ENCODE assay signal across 24 cellular contexts in genomic region chr1:6667139-6667538, GRCh38. TPM values are rescaled to one million over a fixed set of nuclear protein-coding genes. Genes with fewer than 3 reads are reported as not detected.
DNase-seq lines count a peak whose midpoint lies in the region; ATAC-seq, FAIRE-seq and TF ChIP-seq lines count a peak whose summit lies in the region.
"Had no signal": no experiment of that assay in that cellular context is flagged by ENCODE, and none has a peak within 500 bp of the region (broad histone marks: within the 10 kb centered on the region; RNA-seq: fewer than 3 reads in every experiment).

No MANE protein-coding gene starts in this region.

- no peaks in the 10 kb centered on the region for H3K9me2 ChIP-seq in PC-9 (ENCODE audit: insufficient read depth)

- no peak for FAIRE-seq in K562 (lab: Jason Lieb, UNC)
- FAIRE-seq: GM12891, H1, HTR-8/SVneo had no signal

- H2AFZ ChIP-seq in K562 (ENCODE audit: low read depth, low read length) (no peak overlapping the region), PC-9 (no peak overlapping the region)

- no peak for TF ChIP-seq CTCF in K562 (IDR thresholded peaks at IDR 0.05 in 2 of 3, conservative IDR thresholded peaks at IDR 0.05 in 1 of 3; ENCODE audit: insufficient read depth in 2 of 3, low read depth in 1 of 3, low read length in 3 of 3)
- TF ChIP-seq CTCF in right atrium auricular region (IDR thresholded peaks at IDR 0.05) = no peak
- no peak for TF ChIP-seq CTCF in PC-9 (conservative IDR thresholded peaks at IDR 0.05)

- in situ Hi-C loops in K562 (cut with MboI) = no loop called here

- no peaks in the 10 kb centered on the region for H3K27me3 Mint-ChIP-seq in activated CD4-positive, alpha-beta T cell treated with anti-CD3 and anti-CD28 coated beads, Interleukin-2, amount 10 ng/mL, durations not matched to agents 24 days and 14 days
- H3K27me3 Mint-ChIP-seq: IgD-negative memory B cell had no signal

- POLR2A ChIA-PET in K562 (lab: Yijun Ruan, JAX) (interaction anchor here (0.5 to 1.9 kb wide), 7 partner anchors 14 to 336 kb away, joined by 3 to 7 read pairs (median 3); no protein-coding TSS in a partner anchor), PC-9 (lab: Charles Lee; ENCODE audit: unreplicated experiment) (interaction anchor here (0.7 kb wide), 1 partner anchor 13 kb away, joined by 3 read pairs; no protein-coding TSS in a partner anchor)

- peaks cover 21% of the 10 kb centered on the region for H3K79me2 ChIP-seq in K562 (ENCODE audit: control insufficient read depth, insufficient read depth, low read length)
- no peaks in the 10 kb centered on the region for H3K79me2 ChIP-seq in PC-9 (ENCODE audit: low read depth)

- peaks cover 0 to 6% of the 10 kb centered on the region in 2 experiments; a peak in 3 of 5 replicates for H3K4me1 ChIP-seq in K562 (replicated peaks in 1 of 2; ENCODE audit: control insufficient read depth in 2 of 2, insufficient read depth in 2 of 2, low read length in 2 of 2)
- H3K4me1 ChIP-seq in right atrium auricular region = peaks cover 0 to 16% of the 10 kb centered on the region in 2 donors
- no peaks in the 10 kb centered on the region for H3K4me1 ChIP-seq in PC-9 (replicated peaks; ENCODE audit: insufficient read depth)

- DNase-seq in K562 (ENCODE audit: extremely low read depth in 1 of 4, low spot score in 3 of 4) = no peak
- no peak for DNase-seq in Right ventricle myocardium superior
- no peak for DNase-seq in right atrium auricular region (ENCODE audit: low spot score)
- DNase-seq in NCI-H510A treated with DMSO at 0.1 percent for 48 hours (lab: John Stamatoyannopoulos, UW) = no peak
- DNase-seq in NK-92 (lab: John Stamatoyannopoulos, UW; ENCODE audit: unreplicated experiment) = no peak
- DNase-seq in activated CD4-positive, alpha-beta T cell treated with anti-CD3 and anti-CD28 coated beads, Interleukin-2, amount 10 ng/mL, durations not matched to agents 24 days and 14 days = no peak
- no peak for DNase-seq in PC-9
- DNase-seq: ACHN; C1 segment of cervical spinal cord; CD8-positive, alpha-beta T cell; DMS153; Karpas-422; MV-4-11; NCI-H1694 treated with DMSO at 0.1 percent for 48 hours; NCI-H2081 treated with DMSO at 0.1 percent for 48 hours; NCI-H2171 treated with DMSO at 0.1 percent for 48 hours; NCI-H526; OCI-M1; SHP77 had no signal

- no peak for TF ChIP-seq EP300 in K562 (IDR thresholded peaks at IDR 0.05; ENCODE audit: low read length)

- H3K9me3 Mint-ChIP-seq in activated CD4-positive, alpha-beta T cell treated with anti-CD3 and anti-CD28 coated beads, Interleukin-2, amount 10 ng/mL, durations not matched to agents 24 days and 14 days = no peaks in the 10 kb centered on the region
- H3K9me3 Mint-ChIP-seq: CD8-positive, alpha-beta T cell; IgD-negative memory B cell had no signal

- H3K4me3 ChIP-seq in K562 (no peak overlapping the region), right atrium auricular region (no peak overlapping the region), PC-9 (no peak overlapping the region)

- WGBS in K562 (ENCODE audit: insufficient coverage, low coverage, missing lambda C conversion rate) = 99% methylated on average over 6 of the region's 6 CpGs

- H3K27me3 ChIP-seq in K562 (ENCODE audit: control insufficient read depth in 2 of 2, insufficient read depth in 2 of 2, low read length in 2 of 2) (no peaks in the 10 kb centered on the region), right atrium auricular region (no peaks in the 10 kb centered on the region), PC-9 (ENCODE audit: insufficient read depth, low read depth) (no peaks in the 10 kb centered on the region)

- CTCF ChIA-PET in K562 (lab: Yijun Ruan, JAX; ENCODE audit: low intra/inter-chr PET ratio) = no interaction called here
- CTCF ChIA-PET in PC-9 (lab: Charles Lee) = no interaction called here

- H3K9ac ChIP-seq in K562 (ENCODE audit: insufficient read depth in 1 of 2, low read depth in 2 of 2, low read length in 2 of 2) = peak overlapping the region in 1 of 2 experiments; percentile 79; a peak in 2 of 4 replicates

- no peak for TF ChIP-seq RAD21 in K562 (CRISPR knock-in tag; conservative IDR thresholded peaks at IDR 0.05 in 1 of 2, IDR thresholded peaks at IDR 0.05 in 1 of 2)

- peak overlapping the region; percentile 25; the same call in 1 of the 3 replicates for H3K27ac ChIP-seq in K562 (ENCODE audit: extremely low read depth, low read depth, low read length)
- H3K27ac ChIP-seq in right atrium auricular region = peak overlapping the region; percentile 66 to 74
- H3K27ac ChIP-seq in PC-9 = no peak overlapping the region

- no peaks in the 10 kb centered on the region for H3K4me1 Mint-ChIP-seq in activated CD4-positive, alpha-beta T cell treated with anti-CD3 and anti-CD28 coated beads, Interleukin-2, amount 10 ng/mL, durations not matched to agents 24 days and 14 days
- H3K4me1 Mint-ChIP-seq: IgD-negative memory B cell had no signal

- no peak overlapping the region for H3K27ac Mint-ChIP-seq in activated CD4-positive, alpha-beta T cell treated with anti-CD3 and anti-CD28 coated beads, Interleukin-2, amount 10 ng/mL, durations not matched to agents 24 days and 14 days
- H3K27ac Mint-ChIP-seq: CD8-positive, alpha-beta T cell had no signal

- no peaks in the 10 kb centered on the region; the same call in 1 of the 2 replicates for H4K20me1 ChIP-seq in K562 (replicated peaks; ENCODE audit: control insufficient read depth, insufficient read depth, low read length)
- H4K20me1 ChIP-seq in PC-9 (ENCODE audit: insufficient read depth) = no peaks in the 10 kb centered on the region

- H3K4me2 ChIP-seq in K562 (ENCODE audit: insufficient read depth, low read length) (peak overlapping the region; percentile 38; the same call in 1 of the 2 replicates), PC-9 (no peak overlapping the region)

- intact Hi-C loops in K562 (cut with micrococcal nuclease) (no loop called here), Right ventricle myocardium superior (cut with DNase I) (no loop called here), PC-9 (cut with micrococcal nuclease; ENCODE audit: unreplicated experiment) (no loop called here)
- intact Hi-C loops in activated CD4-positive, alpha-beta T cell treated with anti-CD3 and anti-CD28 coated beads, Interleukin-2, amount 10 ng/mL, durations not matched to agents 24 days and 14 days (cut with micrococcal nuclease) = no loop called here

- TF ChIP-seq POLR2A in K562 (conservative IDR thresholded peaks at IDR 0.05) = no peak

- H3K36me3 Mint-ChIP-seq in activated CD4-positive, alpha-beta T cell treated with anti-CD3 and anti-CD28 coated beads, Interleukin-2, amount 10 ng/mL, durations not matched to agents 24 days and 14 days (ENCODE audit: low read depth) = peaks cover 14% of the 10 kb centered on the region

- H3K36me3 ChIP-seq in K562 (ENCODE audit: control insufficient read depth, insufficient read depth, low read length) (peaks cover 82% of the 10 kb centered on the region), right atrium auricular region (peaks cover 11% of the 10 kb centered on the region), PC-9 (ENCODE audit: low read depth) (no peaks in the 10 kb centered on the region)

- H3K4me3 Mint-ChIP-seq in activated CD4-positive, alpha-beta T cell treated with anti-CD3 and anti-CD28 coated beads, Interleukin-2, amount 10 ng/mL, durations not matched to agents 24 days and 14 days = no peak overlapping the region
- H3K4me3 Mint-ChIP-seq: CD8-positive, alpha-beta T cell; IgD-negative memory B cell had no signal

- no peaks in the 10 kb centered on the region for H3F3A ChIP-seq in PC-9 (ENCODE audit: insufficient read depth, low read depth)

- H3K9me3 ChIP-seq in K562 (replicated peaks; ENCODE audit: control insufficient read depth, insufficient read depth, low read depth, low read length) (no peaks in the 10 kb centered on the region), right atrium auricular region (no peaks in the 10 kb centered on the region), PC-9 (ENCODE audit: insufficient read depth, low read depth) (no peaks in the 10 kb centered on the region)

- ATAC-seq in K562 (no peak), Right ventricle myocardium superior (ENCODE audit: poor library complexity) (peak; percentile 84)
- ATAC-seq: CD8-positive, alpha-beta T cell; HCT116 had no signal

- no peaks in the 10 kb centered on the region for H3K9me1 ChIP-seq in K562 (ENCODE audit: control insufficient read depth, insufficient read depth, low read length)

- BruUV-seq in K562 (replicated peaks; lab: Mats Ljungman, UMichigan) (no TSS peak), PC-9 (replicated peaks; lab: Mats Ljungman, UMichigan) (no TSS peak)

RNA-seq across cellular contexts. Expression of gene DNAJC11, which starts 34.5 kb away (rescaled TPM):
- 233 and 279 TPM in 2 replicates for total RNA-seq in K562 (2011; cell fraction: chromatin; rRNA removed; ENCODE audit: low replicate concordance)
- 86.2 and 87.8 TPM in 2 replicates for total RNA-seq in K562 (2011; cell fraction: nucleolus; rRNA removed)
- total RNA-seq in K562 (2011; cell fraction: nucleoplasm; rRNA removed) = 111 and 125 TPM in 2 replicates
- total RNA-seq in K562 (2014; rRNA removed) = 67.5 and 87.3 TPM in 2 replicates
- 78.9 and 86.4 TPM in 2 replicates for total RNA-seq in K562 (2014; rRNA removed; fragmentation: Illumina TruSeq; extraction: Trizol)
- total RNA-seq in K562 (2015; rRNA removed; fragmentation: Illumina TruSeq; extraction: Trizol) = 76.6 and 81.4 TPM in 2 replicates
- total RNA-seq in K562 (2021) = 115 and 121 TPM in 2 replicates
- polyA plus RNA-seq in K562 (2011; rRNA removed) = 42.2 and 52.7 TPM in 2 replicates
- 36.5 and 45.3 TPM in 2 replicates for polyA plus RNA-seq in K562 (2011; cell fraction: cytosol; rRNA removed)
- 123 and 138 TPM in 2 replicates for polyA plus RNA-seq in K562 (2011; cell fraction: nucleus; rRNA removed)
- polyA plus RNA-seq in K562 (2012) = 48.9 and 134 TPM in 2 replicates
- polyA plus RNA-seq in K562 (2014; fragmentation: Illumina TruSeq; extraction: Trizol) = 109 and 123 TPM in 2 replicates
- 10 to 100 TPM; 14.1 to 23.2 TPM for polyA plus RNA-seq in K562 (2014; fragmentation: Nextera tagmentation; extraction: Ambion mirVana)
- 79.0 and 81.4 TPM in 2 replicates for polyA plus RNA-seq in K562 (2014; rRNA removed)
- polyA minus RNA-seq in K562 (2011; rRNA and poly(A)+ RNA removed) = 62.9 and 63.5 TPM in 2 replicates
- 33.0 and 35.0 TPM in 2 replicates for polyA minus RNA-seq in K562 (2011; cell fraction: cytosol; rRNA and poly(A)+ RNA removed)
- polyA minus RNA-seq in K562 (2011; cell fraction: nucleus; rRNA and poly(A)+ RNA removed) = 33.3 and 61.1 TPM in 2 replicates
- total RNA-seq in Right ventricle myocardium superior = 74.0 TPM
- total RNA-seq in right atrium auricular region = 10 to 100 TPM; 25.3 to 48.0 TPM
- 87.6 and 92.5 TPM in 2 replicates for total RNA-seq in activated CD4-positive, alpha-beta T cell treated with anti-CD3 and anti-CD28 coated beads, Interleukin-2, amount 10 ng/mL, durations not matched to agents 24 days and 14 days
- total RNA-seq in PC-9 (2021) = 49.2 and 52.8 TPM in 2 replicates

RNA-seq across cellular contexts. Expression of gene THAP3, which starts 42.5 kb away (rescaled TPM):
- total RNA-seq in K562 (2011; cell fraction: chromatin; rRNA removed; ENCODE audit: low replicate concordance) = 24.8 and 79.9 TPM in 2 replicates
- total RNA-seq in K562 (2011; cell fraction: nucleolus; rRNA removed) = 69.4 and 79.1 TPM in 2 replicates
- 43.9 and 44.6 TPM in 2 replicates for total RNA-seq in K562 (2011; cell fraction: nucleoplasm; rRNA removed)
- 31.2 and 37.6 TPM in 2 replicates for total RNA-seq in K562 (2014; rRNA removed)
- 7.4 and 9.5 TPM in 2 replicates for total RNA-seq in K562 (2014; rRNA removed; fragmentation: Illumina TruSeq; extraction: Trizol)
- total RNA-seq in K562 (2015; rRNA removed; fragmentation: Illumina TruSeq; extraction: Trizol) = 23.3 and 24.4 TPM in 2 replicates
- total RNA-seq in K562 (2021) = 18.2 and 22.1 TPM in 2 replicates
- 12.7 and 18.9 TPM in 2 replicates for polyA plus RNA-seq in K562 (2011; rRNA removed)
- 16.2 and 22.5 TPM in 2 replicates for polyA plus RNA-seq in K562 (2011; cell fraction: cytosol; rRNA removed)
- 26.7 and 33.4 TPM in 2 replicates for polyA plus RNA-seq in K562 (2011; cell fraction: nucleus; rRNA removed)
- 15.1 and 24.7 TPM in 2 replicates for polyA plus RNA-seq in K562 (2012)
- 20.0 and 23.0 TPM in 2 replicates for polyA plus RNA-seq in K562 (2014; fragmentation: Illumina TruSeq; extraction: Trizol)
- 1 to 10 TPM; 1.9 to 7.0 TPM for polyA plus RNA-seq in K562 (2014; fragmentation: Nextera tagmentation; extraction: Ambion mirVana)
- 28.1 and 29.3 TPM in 2 replicates for polyA plus RNA-seq in K562 (2014; rRNA removed)
- polyA minus RNA-seq in K562 (2011; rRNA and poly(A)+ RNA removed) = 9.4 and 10.5 TPM in 2 replicates
- polyA minus RNA-seq in K562 (2011; cell fraction: cytosol; rRNA and poly(A)+ RNA removed) = 8.3 and 12.0 TPM in 2 replicates
- 15.3 and 21.4 TPM in 2 replicates for polyA minus RNA-seq in K562 (2011; cell fraction: nucleus; rRNA and poly(A)+ RNA removed)
- 11.5 TPM for total RNA-seq in Right ventricle myocardium superior
- 10 to 100 TPM; 14.6 to 21.4 TPM for total RNA-seq in right atrium auricular region
- total RNA-seq in activated CD4-positive, alpha-beta T cell treated with anti-CD3 and anti-CD28 coated beads, Interleukin-2, amount 10 ng/mL, durations not matched to agents 24 days and 14 days = 19.5 and 24.6 TPM in 2 replicates
- total RNA-seq in PC-9 (2021) = 14.6 and 18.7 TPM in 2 replicates

RNA-seq across cellular contexts. Expression of gene PHF13, which starts 53.6 kb away (rescaled TPM):
- total RNA-seq in K562 (2011; cell fraction: chromatin; rRNA removed; ENCODE audit: low replicate concordance) = 29.6 and 40.5 TPM in 2 replicates
- 22.5 and 27.3 TPM in 2 replicates for total RNA-seq in K562 (2011; cell fraction: nucleolus; rRNA removed)
- total RNA-seq in K562 (2011; cell fraction: nucleoplasm; rRNA removed) = 22.7 and 26.4 TPM in 2 replicates
- total RNA-seq in K562 (2014; rRNA removed) = 12.6 and 13.8 TPM in 2 replicates
- 11.7 and 12.6 TPM in 2 replicates for total RNA-seq in K562 (2014; rRNA removed; fragmentation: Illumina TruSeq; extraction: Trizol)
- 9.8 and 10.3 TPM in 2 replicates for total RNA-seq in K562 (2015; rRNA removed; fragmentation: Illumina TruSeq; extraction: Trizol)
- total RNA-seq in K562 (2021) = 30.2 and 36.1 TPM in 2 replicates
- polyA plus RNA-seq in K562 (2011; rRNA removed) = 8.8 and 9.6 TPM in 2 replicates
- 6.1 and 6.2 TPM in 2 replicates for polyA plus RNA-seq in K562 (2011; cell fraction: cytosol; rRNA removed)
- polyA plus RNA-seq in K562 (2011; cell fraction: nucleus; rRNA removed) = 20.7 and 23.9 TPM in 2 replicates
- polyA plus RNA-seq in K562 (2012) = 15.6 and 27.8 TPM in 2 replicates
- polyA plus RNA-seq in K562 (2014; fragmentation: Illumina TruSeq; extraction: Trizol) = 17.9 and 21.5 TPM in 2 replicates
- polyA plus RNA-seq in K562 (2014; fragmentation: Nextera tagmentation; extraction: Ambion mirVana) = 1 to 10 TPM; 1.8 TPM
- 13.2 and 13.3 TPM in 2 replicates for polyA plus RNA-seq in K562 (2014; rRNA removed)
- 7.5 and 7.7 TPM in 2 replicates for polyA minus RNA-seq in K562 (2011; rRNA and poly(A)+ RNA removed)
- 7.8 and 9.4 TPM in 2 replicates for polyA minus RNA-seq in K562 (2011; cell fraction: cytosol; rRNA and poly(A)+ RNA removed)
- polyA minus RNA-seq in K562 (2011; cell fraction: nucleus; rRNA and poly(A)+ RNA removed) = 4.3 and 6.3 TPM in 2 replicates
- total RNA-seq in Right ventricle myocardium superior = 8.6 TPM
- total RNA-seq in right atrium auricular region = 1 to 10 TPM; 5.0 to 8.1 TPM
- 19.1 and 20.1 TPM in 2 replicates for total RNA-seq in activated CD4-positive, alpha-beta T cell treated with anti-CD3 and anti-CD28 coated beads, Interleukin-2, amount 10 ng/mL, durations not matched to agents 24 days and 14 days
- total RNA-seq in PC-9 (2021) = 18.2 and 20.9 TPM in 2 replicates
